ENCODE assay signal across 33 cellular contexts in the genomic region with DNA sequence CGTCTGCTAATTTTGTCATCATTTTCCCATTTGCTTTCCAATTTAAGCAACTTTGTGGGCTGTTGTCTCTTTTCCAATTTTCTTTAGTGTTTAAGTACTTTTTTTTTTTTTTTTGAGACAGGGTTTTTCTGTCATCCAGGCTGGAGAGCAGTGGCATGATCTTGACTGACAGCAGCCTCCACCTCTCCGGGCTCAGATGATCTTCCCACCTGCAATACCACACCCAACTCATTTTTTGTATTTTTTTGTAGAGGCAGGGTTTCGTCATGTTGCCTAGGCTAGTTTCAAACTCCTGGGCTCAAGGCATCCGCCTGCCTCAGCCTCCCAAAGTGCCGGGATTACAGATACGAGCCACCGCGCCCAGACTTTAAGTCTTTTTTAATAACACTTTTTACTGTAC. TPM values are rescaled to one million over a fixed set of nuclear protein-coding genes. Genes with fewer than 3 reads are reported as not detected.
"Had no signal": no experiment of that assay in that cellular context is flagged by ENCODE, and none has a peak within 500 bp of the region (broad histone marks: within the 10 kb centered on the region; RNA-seq: fewer than 3 reads in every experiment).

No MANE protein-coding gene starts in this region.

- H3K9me3 Mint-ChIP-seq: activated CD4-positive, alpha-beta T cell treated with anti-CD3 and anti-CD28 coated beads, Interleukin-2, amount 10 ng/mL, durations not matched to agents 7 days and 5 days; activated CD8-positive, alpha-beta T cell treated with anti-CD3 and anti-CD28 coated beads for 36 hours; activated naive CD4-positive, alpha-beta T cell treated with anti-CD3 and anti-CD28 coated beads for 36 hours; activated naive CD4-positive, alpha-beta T cell treated with anti-CD3 and anti-CD28 coated beads, Interleukin-2, amount 50 U/mL, for 24 hours; activated naive CD8-positive, alpha-beta T cell treated with anti-CD3 and anti-CD28 coated beads for 36 hours; activated T-cell treated with anti-CD3 and anti-CD28 coated beads, Interleukin-2, amount 50 U/mL, for 4 hours; activated T-helper 17 cell treated with anti-CD3 and anti-CD28 coated beads, Interleukin-2, amount 50 U/mL, for 72 hours; brain; T-helper 2 cell treated with Interferon-gamma antibody and Interleukin-4, amounts not matched to agents 5 μg/mL and 100 μg/mL, for 36 hours; WTC11 had no signal

- DNase-seq: activated CD4-positive, alpha-beta T cell treated with anti-CD3 and anti-CD28 coated beads for 1 hour; activated CD4-positive, alpha-beta T cell treated with anti-CD3 and anti-CD28 coated beads for 4 hours; activated CD4-positive, alpha-beta T cell treated with anti-CD3 and anti-CD28 coated beads, Interleukin-2, amount 10 ng/mL, durations not matched to agents 7 days and 5 days; activated CD4-positive, alpha-beta T cell treated with anti-CD3 and anti-CD28 coated beads, Interleukin-2, amount 50 U/mL, for 4 hours; activated CD8-positive, alpha-beta memory T cell treated with anti-CD3 and anti-CD28 coated beads for 24 hours; activated CD8-positive, alpha-beta T cell treated with anti-CD3 and anti-CD28 coated beads for 36 hours; activated effector memory CD4-positive, alpha-beta T cell treated with Interleukin-2 at 50 U/mL for 16 hours; activated naive CD4-positive, alpha-beta T cell treated with anti-CD3 and anti-CD28 coated beads for 36 hours; activated naive CD8-positive, alpha-beta T cell treated with anti-CD3 and anti-CD28 coated beads for 36 hours; activated T-cell treated with anti-CD3 and anti-CD28 coated beads, Interleukin-2, amount 50 U/mL, for 4 hours; central memory CD4-positive, alpha-beta T cell; cerebellar nuclear complex; colonic mucosa; effector CD8-positive, alpha-beta T cell; esophagus squamous epithelium; T-helper 1 cell; T-helper 17 cell had no signal

- H3K27me3 Mint-ChIP-seq: activated CD4-positive, alpha-beta T cell treated with anti-CD3 and anti-CD28 coated beads, Interleukin-2, amount 10 ng/mL, durations not matched to agents 7 days and 5 days; activated CD8-positive, alpha-beta T cell treated with anti-CD3 and anti-CD28 coated beads for 36 hours; activated naive CD4-positive, alpha-beta T cell treated with anti-CD3 and anti-CD28 coated beads, Interleukin-2, amount 50 U/mL, for 24 hours; activated naive CD8-positive, alpha-beta T cell treated with anti-CD3 and anti-CD28 coated beads for 36 hours had no signal

- H3K4me3 ChIP-seq: ascending aorta, breast epithelium, cardiac muscle cell, colonic mucosa, esophagus squamous epithelium had no signal

- H3K27me3 ChIP-seq: ascending aorta, breast epithelium, cardiac muscle cell, colonic mucosa had no signal

- H3K4me3 Mint-ChIP-seq: activated CD4-positive, alpha-beta T cell treated with anti-CD3 and anti-CD28 coated beads, Interleukin-2, amount 10 ng/mL, durations not matched to agents 7 days and 5 days; activated CD8-positive, alpha-beta T cell treated with anti-CD3 and anti-CD28 coated beads for 36 hours; activated naive CD4-positive, alpha-beta T cell treated with anti-CD3 and anti-CD28 coated beads for 36 hours; activated naive CD4-positive, alpha-beta T cell treated with anti-CD3 and anti-CD28 coated beads, Interleukin-2, amount 50 U/mL, for 24 hours; activated naive CD8-positive, alpha-beta T cell treated with anti-CD3 and anti-CD28 coated beads for 36 hours; activated T-cell treated with anti-CD3 and anti-CD28 coated beads, Interleukin-2, amount 50 U/mL, for 4 hours; activated T-helper 17 cell treated with anti-CD3 and anti-CD28 coated beads, Interleukin-2, amount 50 U/mL, for 72 hours; T-helper 2 cell treated with Interferon-gamma antibody and Interleukin-4, amounts not matched to agents 5 μg/mL and 100 μg/mL, for 36 hours; WTC11 had no signal

- H3K27ac ChIP-seq: ascending aorta, breast epithelium, cardiac muscle cell, colonic mucosa, epithelial cell of prostate had no signal

- H3K27ac Mint-ChIP-seq: activated CD4-positive, alpha-beta T cell treated with anti-CD3 and anti-CD28 coated beads, Interleukin-2, amount 10 ng/mL, durations not matched to agents 7 days and 5 days; activated CD8-positive, alpha-beta T cell treated with anti-CD3 and anti-CD28 coated beads for 36 hours; activated naive CD4-positive, alpha-beta T cell treated with anti-CD3 and anti-CD28 coated beads for 36 hours; activated naive CD4-positive, alpha-beta T cell treated with anti-CD3 and anti-CD28 coated beads, Interleukin-2, amount 50 U/mL, for 24 hours; activated naive CD8-positive, alpha-beta T cell treated with anti-CD3 and anti-CD28 coated beads for 36 hours; activated T-helper 17 cell treated with anti-CD3 and anti-CD28 coated beads, Interleukin-2, amount 50 U/mL, for 72 hours; brain; T-helper 17 cell; T-helper 2 cell treated with Interferon-gamma antibody and Interleukin-4, amounts not matched to agents 5 μg/mL and 100 μg/mL, for 36 hours; WTC11 had no signal

- ATAC-seq: activated CD8-positive, alpha-beta T cell treated with anti-CD3 and anti-CD28 coated beads for 36 hours; activated T-cell treated with anti-CD3 and anti-CD28 coated beads, Interleukin-2, amount 50 U/mL, for 4 hours; activated T-helper 17 cell treated with anti-CD3 and anti-CD28 coated beads, Interleukin-2, amount 50 U/mL, for 72 hours; T-helper 17 cell; WTC11 had no signal

- H3K4me1 Mint-ChIP-seq: T-helper 17 cell had no signal

- H3K9me3 ChIP-seq: ascending aorta, breast epithelium, colonic mucosa, esophagus squamous epithelium had no signal

- H3K4me1 ChIP-seq: ascending aorta, breast epithelium, colonic mucosa had no signal

- H3K36me3 Mint-ChIP-seq: activated naive CD4-positive, alpha-beta T cell treated with anti-CD3 and anti-CD28 coated beads, Interleukin-2, amount 50 U/mL, for 24 hours; activated naive CD8-positive, alpha-beta T cell treated with anti-CD3 and anti-CD28 coated beads for 36 hours; brain; WTC11 had no signal

- H3K36me3 ChIP-seq: ascending aorta, breast epithelium, cardiac muscle cell, colonic mucosa, esophagus squamous epithelium had no signal

- FAIRE-seq: endometrium, endothelial cell of umbilical vein, frontal cortex had no signal

RNA-seq across cellular contexts. Expression of a gene that starts 40.1 kb away (rescaled TPM):
- total RNA-seq: activated CD4-positive, alpha-beta T cell treated with anti-CD3 and anti-CD28 coated beads, Interleukin-2, amount 10 ng/mL, durations not matched to agents 7 days and 5 days; activated CD8-positive, alpha-beta T cell treated with anti-CD3 and anti-CD28 coated beads for 36 hours; activated naive CD4-positive, alpha-beta T cell treated with anti-CD3 and anti-CD28 coated beads for 36 hours; activated naive CD8-positive, alpha-beta T cell treated with anti-CD3 and anti-CD28 coated beads for 36 hours; activated T-helper 17 cell treated with anti-CD3 and anti-CD28 coated beads, Interleukin-2, amount 50 U/mL, for 72 hours; ascending aorta; cardiac muscle cell; dermis microvascular lymphatic vessel endothelial cell; endothelial cell of umbilical vein; esophagus squamous epithelium; fibroblast of lung; fibroblast of villous mesenchyme; frontal cortex; T-helper 17 cell had no signal
- polyA plus RNA-seq: cardiac muscle cell, endothelial cell of umbilical vein, esophagus, fibroblast of lung had no signal
